ENCODE assay signal across 20 cellular contexts in genomic region chr10:78602201-78602917, GRCh38.
A peak's percentile ranks its signal among the peaks of the same experiment; 100 is the strongest.
DNase-seq lines count a peak whose midpoint lies in the region; ATAC-seq lines count a peak whose summit lies in the region.
"Had no signal": no experiment of that assay in that cellular context is flagged by ENCODE, and none has a peak within 500 bp of the region (broad histone marks: within the 10 kb centered on the region; RNA-seq: fewer than 3 reads in every experiment).

No MANE protein-coding gene starts in this region.

- peaks cover 5% of the 10 kb centered on the region for H3K27me3 Mint-ChIP-seq in activated naive CD8-positive, alpha-beta T cell treated with anti-CD3 and anti-CD28 coated beads for 36 hours

- no peak overlapping the region for H2BK5ac ChIP-seq in neuronal stem cell (ENCODE audit: low read length)

- H3K4me1 ChIP-seq in neuronal stem cell (ENCODE audit: control insufficient read depth in 2 of 2, insufficient read depth in 1 of 2, low read depth in 1 of 2, low read length in 2 of 2) = peaks cover 0 to 5% of the 10 kb centered on the region in 2 donors

- H3K27ac ChIP-seq in neuronal stem cell (replicated peaks; ENCODE audit: low read length) = no peak overlapping the region
- H3K27ac ChIP-seq: cardiac muscle cell, dorsolateral prefrontal cortex, gastroesophageal sphincter, thyroid gland had no signal

- no peak overlapping the region for H2BK120ac ChIP-seq in neuronal stem cell (ENCODE audit: low read depth, low read length)

- H3K27me3 ChIP-seq in neuronal stem cell (ENCODE audit: control insufficient read depth in 3 of 3, insufficient read depth in 3 of 3, low read depth in 1 of 3, low read length in 3 of 3) = no peaks in the 10 kb centered on the region
- H3K27me3 ChIP-seq: cardiac muscle cell, dorsolateral prefrontal cortex, gastroesophageal sphincter, thyroid gland had no signal

- H3K4me1 Mint-ChIP-seq in activated naive CD8-positive, alpha-beta T cell treated with anti-CD3 and anti-CD28 coated beads for 36 hours = no peaks in the 10 kb centered on the region

- H3K9ac ChIP-seq in neuronal stem cell (ENCODE audit: low read depth, low read length, poor library complexity) = no peak overlapping the region

- no peak overlapping the region for H3K4me3 Mint-ChIP-seq in activated naive CD8-positive, alpha-beta T cell treated with anti-CD3 and anti-CD28 coated beads for 36 hours
- H3K4me3 Mint-ChIP-seq: CD8-positive, alpha-beta T cell; mesothelial cell of epicardium; nephron progenitor cell had no signal

- H3K18ac ChIP-seq in neuronal stem cell (ENCODE audit: low read length) = peak overlapping the region; percentile 77

- H3K9me3 Mint-ChIP-seq in activated naive CD8-positive, alpha-beta T cell treated with anti-CD3 and anti-CD28 coated beads for 36 hours = peaks cover 2% of the 10 kb centered on the region
- H3K9me3 Mint-ChIP-seq: CD8-positive, alpha-beta T cell; mesothelial cell of epicardium; nephron progenitor cell had no signal

- ATAC-seq in GM21447 (IDR thresholded peaks at IDR 0.05; ENCODE audit: unreplicated experiment) (no peak), HG03097 (IDR thresholded peaks at IDR 0.05; ENCODE audit: low FRiP score, unreplicated experiment) (no peak)
- ATAC-seq: CD8-positive, alpha-beta T cell; gastroesophageal sphincter had no signal

- no peak overlapping the region for H3K14ac ChIP-seq in neuronal stem cell (ENCODE audit: low read length)

- H4K91ac ChIP-seq in neuronal stem cell (ENCODE audit: low read depth, low read length, poor library complexity) = no peak overlapping the region

- H2AFZ ChIP-seq in neuronal stem cell (ENCODE audit: low read length) = no peak overlapping the region

- H4K8ac ChIP-seq in neuronal stem cell (ENCODE audit: low read depth, low read length) = no peak overlapping the region

- no peak overlapping the region for H3K4me3 ChIP-seq in neuronal stem cell (ENCODE audit: low read length in 2 of 2)
- H3K4me3 ChIP-seq: cardiac muscle cell, dorsolateral prefrontal cortex, gastroesophageal sphincter, thyroid gland had no signal

- no peaks in the 10 kb centered on the region for H3K9me3 ChIP-seq in neuronal stem cell (replicated peaks in 1 of 2; ENCODE audit: control insufficient read depth in 2 of 2, insufficient read depth in 1 of 2, low read depth in 1 of 2, low read length in 2 of 2)
- H3K9me3 ChIP-seq: gastroesophageal sphincter, thyroid gland had no signal

- H3K4me2 ChIP-seq in neuronal stem cell (ENCODE audit: insufficient read depth, low read length, poor library complexity, severe bottlenecking) = no peak overlapping the region

- no peak overlapping the region for H2AK5ac ChIP-seq in neuronal stem cell (ENCODE audit: low read depth, low read length)

- DNase-seq in activated CD8-positive, alpha-beta memory T cell treated with anti-CD3 and anti-CD28 coated beads, Interleukin-2, amount 50 U/mL, for 48 hours = peak; percentile 63
- DNase-seq in activated CD8-positive, alpha-beta memory T cell treated with anti-CD3 and anti-CD28 coated beads, Interleukin-2, amount 50 U/mL, for 4 hours = no peak
- peak; percentile 10 for DNase-seq in activated naive CD8-positive, alpha-beta T cell treated with anti-CD3 and anti-CD28 coated beads for 36 hours
- DNase-seq in neuronal stem cell (ENCODE audit: low spot score) = no peak
- DNase-seq in stimulated activated CD8-positive, alpha-beta memory T cell treated with anti-CD3 and anti-CD28 coated beads, Interleukin-4, amount 100 ng/mL, for 48 hours = peak; percentile 62
- no peak for DNase-seq in superior temporal gyrus (ENCODE audit: extremely low spot score)
- DNase-seq: DMS53, dorsolateral prefrontal cortex, Karpas-422, NCI-H1092 treated with DMSO at 0.1 percent for 48 hours, NCI-H524, nephron progenitor cell, SW 1271, thyroid gland had no signal

- no peaks in the 10 kb centered on the region for H3K36me3 Mint-ChIP-seq in activated naive CD8-positive, alpha-beta T cell treated with anti-CD3 and anti-CD28 coated beads for 36 hours
- H3K36me3 Mint-ChIP-seq: CD8-positive, alpha-beta T cell; mesothelial cell of epicardium had no signal

- H2BK15ac ChIP-seq in neuronal stem cell (ENCODE audit: low read length) = no peak overlapping the region

- H3K23ac ChIP-seq in neuronal stem cell (ENCODE audit: low read depth, low read length, poor library complexity) = no peak overlapping the region

- no peak overlapping the region for H3K4ac ChIP-seq in neuronal stem cell (ENCODE audit: low read length)

- no peaks in the 10 kb centered on the region for H3K79me1 ChIP-seq in neuronal stem cell (ENCODE audit: low read depth, low read length)

- no CpG with 5 or more reads among the region's 12 CpGs for WGBS in neuronal stem cell (ENCODE audit: extremely low coverage in 2 of 2, insufficient read length in 2 of 2, insufficient replicate concordance in 1 of 2), 2 donors

- no peaks in the 10 kb centered on the region for H3K36me3 ChIP-seq in neuronal stem cell (replicated peaks in 1 of 2; ENCODE audit: control insufficient read depth in 2 of 2, insufficient read depth in 2 of 2, low read length in 2 of 2)
- H3K36me3 ChIP-seq: cardiac muscle cell, gastroesophageal sphincter, thyroid gland had no signal

- no peak overlapping the region for H3K27ac Mint-ChIP-seq in activated naive CD8-positive, alpha-beta T cell treated with anti-CD3 and anti-CD28 coated beads for 36 hours
- H3K27ac Mint-ChIP-seq: CD8-positive, alpha-beta T cell; mesothelial cell of epicardium; nephron progenitor cell had no signal

- no peak overlapping the region for H2BK12ac ChIP-seq in neuronal stem cell (ENCODE audit: low read length)

Comparison
In these comparisons a context has a peak if more than half of its experiments do, and no peak if none do; other contexts are left out.
1. DNase-seq: peak in activated CD8-positive, alpha-beta memory T cell treated with anti-CD3 and anti-CD28 coated beads, Interleukin-2, amount 50 U/mL, for 48 hours (single experiment), activated naive CD8-positive, alpha-beta T cell treated with anti-CD3 and anti-CD28 coated beads for 36 hours (single experiment) and stimulated activated CD8-positive, alpha-beta memory T cell treated with anti-CD3 and anti-CD28 coated beads, Interleukin-4, amount 100 ng/mL, for 48 hours (single experiment); none in activated CD8-positive, alpha-beta memory T cell treated with anti-CD3 and anti-CD28 coated beads, Interleukin-2, amount 50 U/mL, for 4 hours (single experiment), neuronal stem cell (single experiment) and superior temporal gyrus (single experiment).